In genomic region chr11:108369064-108369463, GRCh38 we compare ENCODE assay signal across 1 cellular context.
TF ChIP-seq lines count a peak whose summit lies in the region.

No MANE protein-coding gene starts in this region.

TF ChIP-seq in IMR-90, 13 proteins besides CTCF, POLR2A, EP300 and RAD21 (continued from another document):
- TF ChIP-seq USF2 (IDR thresholded peaks at IDR 0.05; ENCODE audit: low read depth, low read length) (no peak), RCOR1 (IDR thresholded peaks at IDR 0.05; ENCODE audit: insufficient replicate concordance, low read length) (no peak)
